In the genomic region with DNA sequence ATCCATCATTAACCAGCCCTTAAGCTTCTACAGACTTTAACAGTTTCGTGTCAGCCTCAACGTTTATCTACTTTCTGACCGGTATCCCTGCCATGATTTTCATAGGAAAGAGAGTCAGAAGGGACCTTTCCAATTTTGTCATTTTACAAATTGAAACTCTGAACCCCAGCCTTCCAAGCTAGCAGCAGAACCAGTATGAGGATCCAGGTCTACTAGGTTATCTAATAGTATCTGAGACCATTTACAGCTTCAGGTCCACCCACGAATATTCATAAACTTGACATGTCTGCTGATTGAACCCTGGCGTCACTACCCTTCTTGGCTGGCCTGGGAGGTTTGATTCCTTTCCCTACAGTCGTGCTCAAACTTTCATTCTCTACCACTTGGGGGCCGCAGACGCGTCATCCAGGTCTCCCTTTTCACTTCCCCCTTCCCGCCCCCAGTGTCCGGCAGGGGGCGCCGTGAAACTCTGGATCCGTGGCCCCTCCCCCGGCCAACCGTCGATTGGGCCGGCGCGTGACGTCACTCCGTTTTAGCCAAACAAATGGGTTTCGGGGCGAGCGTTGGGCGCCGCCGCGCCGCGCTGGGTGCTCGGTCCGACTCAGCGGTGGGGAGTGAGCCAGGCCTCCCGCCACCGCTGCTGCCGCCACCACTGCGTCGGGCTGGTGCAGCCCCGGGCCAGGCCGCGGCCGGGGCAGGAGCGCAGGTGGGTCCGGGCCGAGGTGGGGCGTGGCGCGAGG, we compare ENCODE assay signal across 8 cellular contexts. TPM values are rescaled to one million over a fixed set of nuclear protein-coding genes. Genes with fewer than 3 reads are reported as not detected.
A peak's percentile ranks its signal among the peaks of the same experiment; 100 is the strongest.
DNase-seq lines count a peak whose midpoint lies in the region; ATAC-seq, FAIRE-seq and TF ChIP-seq lines count a peak whose summit lies in the region.

A gene with protein sequence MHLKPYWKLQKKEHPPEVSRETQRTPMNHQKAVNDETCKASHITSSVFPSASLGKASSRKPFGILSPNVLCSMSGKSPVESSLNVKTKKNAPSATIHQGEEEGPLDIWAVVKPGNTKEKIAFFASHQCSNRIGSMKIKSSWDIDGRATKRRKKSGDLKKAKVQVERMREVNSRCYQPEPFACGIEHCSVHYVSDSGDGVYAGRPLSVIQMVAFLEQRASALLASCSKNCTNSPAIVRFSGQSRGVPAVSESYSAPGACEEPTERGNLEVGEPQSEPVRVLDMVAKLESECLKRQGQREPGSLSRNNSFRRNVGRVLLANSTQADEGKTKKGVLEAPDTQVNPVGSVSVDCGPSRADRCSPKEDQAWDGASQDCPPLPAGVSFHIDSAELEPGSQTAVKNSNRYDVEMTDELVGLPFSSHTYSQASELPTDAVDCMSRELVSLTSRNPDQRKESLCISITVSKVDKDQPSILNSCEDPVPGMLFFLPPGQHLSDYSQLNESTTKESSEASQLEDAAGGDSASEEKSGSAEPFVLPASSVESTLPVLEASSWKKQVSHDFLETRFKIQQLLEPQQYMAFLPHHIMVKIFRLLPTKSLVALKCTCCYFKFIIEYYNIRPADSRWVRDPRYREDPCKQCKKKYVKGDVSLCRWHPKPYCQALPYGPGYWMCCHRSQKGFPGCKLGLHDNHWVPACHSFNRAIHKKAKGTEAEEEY (plus strand): TSS at position 590 of the 740 bp plus-strand sequence. CDS start 78,970 bp downstream, outside the sequence.

- no TSS peak for BruUV-seq in Caco-2 (replicated peaks; lab: Mats Ljungman, UMichigan)

- H3K27ac ChIP-seq in mesendoderm (ENCODE audit: low read depth, low read length), result peak within 1 kb of the TSS; percentile 23

- peaks cover 2% of the 10 kb centered on the region for H3K79me1 ChIP-seq in mesendoderm (ENCODE audit: low read length)

- H2BK120ac ChIP-seq in mesendoderm (ENCODE audit: low read depth, low read length), result peak within 1 kb of the TSS; percentile 18

- H3K9ac ChIP-seq in endocrine pancreas (ENCODE audit: control insufficient read depth, insufficient read depth, low read length) (peak within 1 kb of the TSS; percentile 88), mesendoderm (ENCODE audit: low read length) (peak within 1 kb of the TSS; percentile 93)

- no peaks in the 10 kb centered on the region for H3K9me3 Mint-ChIP-seq in Caco-2 (ENCODE audit: unreplicated experiment)
- H3K9me3 Mint-ChIP-seq in activated CD8-positive, alpha-beta memory T cell treated with anti-CD3 and anti-CD28 coated beads, Interleukin-2, amount 10 ng/mL, durations not matched to agents 7 days and 5 days (ENCODE audit: low read depth), result no peaks in the 10 kb centered on the region

- H2BK15ac ChIP-seq in mesendoderm (replicated peaks; ENCODE audit: low read depth), result no peak within 1 kb of the TSS

- H3K27me3 Mint-ChIP-seq in Caco-2 (ENCODE audit: insufficient read depth, unreplicated experiment), result no peaks in the 10 kb centered on the region
- H3K27me3 Mint-ChIP-seq in activated CD8-positive, alpha-beta memory T cell treated with anti-CD3 and anti-CD28 coated beads, Interleukin-2, amount 10 ng/mL, durations not matched to agents 7 days and 5 days, result no peaks in the 10 kb centered on the region

- peak within 1 kb of the TSS; percentile 93 for H3K56ac ChIP-seq in mesendoderm (ENCODE audit: low read length)

- CTCF ChIA-PET in Caco-2 (lab: Charles Lee), result interaction anchor here (0.6 to 2.4 kb wide), 6 partner anchors 39 to 1592 kb away, joined by 3 to 24 read pairs (median 4); partner anchors contain the start of gene DLGAP5
- CTCF ChIA-PET in activated CD8-positive, alpha-beta memory T cell treated with anti-CD3 and anti-CD28 coated beads, Interleukin-2, amount 10 ng/mL, durations not matched to agents 7 days and 5 days (lab: Charles Lee), result interaction anchor here (0.6 to 6.9 kb wide), 31 partner anchors 9 to 308 kb away, joined by 3 to 100 read pairs (median 5); partner anchors contain the start of genes DLGAP5 and MAPK1IP1L

- H2AK5ac ChIP-seq in mesendoderm (ENCODE audit: low read length), result no peak within 1 kb of the TSS

- H3K9me3 ChIP-seq in Caco-2, result no peaks in the 10 kb centered on the region
- no peaks in the 10 kb centered on the region for H3K9me3 ChIP-seq in endocrine pancreas (ENCODE audit: control insufficient read depth, low read length)

- peak; percentile 74 for ATAC-seq in GM21360 (IDR thresholded peaks at IDR 0.05; ENCODE audit: unreplicated experiment)
- peak; percentile 86 for ATAC-seq in activated CD8-positive, alpha-beta memory T cell treated with anti-CD3 and anti-CD28 coated beads, Interleukin-2, amount 10 ng/mL, durations not matched to agents 7 days and 5 days

- H3K4me3 ChIP-seq in Caco-2 (ENCODE audit: low read depth, low read length), result peak within 1 kb of the TSS; percentile 100
- H3K4me3 ChIP-seq in endocrine pancreas (ENCODE audit: control insufficient read depth, insufficient read depth, low read length), result peak within 1 kb of the TSS; percentile 97
- peak within 1 kb of the TSS; percentile 88 for H3K4me3 ChIP-seq in mesendoderm (ENCODE audit: low read length)

- peak; percentile 97 to 99 for DNase-seq in Caco-2
- DNase-seq in HTR-8/SVneo (ENCODE audit: insufficient read length, low spot score), result peak; percentile 99
- DNase-seq in NOMO-1 treated with dmso at 0.1 percent for 144 hours (lab: John Stamatoyannopoulos, UW; ENCODE audit: unreplicated experiment), result peak; percentile 94
- DNase-seq in activated CD8-positive, alpha-beta memory T cell treated with anti-CD3 and anti-CD28 coated beads, Interleukin-2, amount 10 ng/mL, durations not matched to agents 7 days and 5 days, result peak; percentile 98
- DNase-seq in mesendoderm, result peak; percentile 98
- peak; percentile 100 for DNase-seq in stimulated activated CD8-positive, alpha-beta memory T cell treated with anti-CD3 and anti-CD28 coated beads, Interleukin-15, amount 100 ng/mL, for 24 hours (ENCODE audit: low read depth)

- TF ChIP-seq CTCF in Caco-2 (IDR thresholded peaks at IDR 0.05; ENCODE audit: insufficient read depth in 1 of 2, low read depth in 1 of 2, low read length in 1 of 2, severe bottlenecking in 1 of 2, unreplicated experiment in 1 of 2), result peak; percentile 98

- H3K79me2 ChIP-seq in mesendoderm (ENCODE audit: control insufficient read depth, insufficient read depth, low read length), result peaks cover 19% of the 10 kb centered on the region

- intact Hi-C loops in Caco-2 (cut with micrococcal nuclease; ENCODE audit: unreplicated experiment), result loop anchor here (1.0 kb wide), 4 partner anchors 45 to 159 kb away; no protein-coding TSS in a partner anchor

- H3K27ac Mint-ChIP-seq in Caco-2 (ENCODE audit: unreplicated experiment), result peak within 1 kb of the TSS; percentile 94
- peak within 1 kb of the TSS; percentile 94 for H3K27ac Mint-ChIP-seq in activated CD8-positive, alpha-beta memory T cell treated with anti-CD3 and anti-CD28 coated beads, Interleukin-2, amount 10 ng/mL, durations not matched to agents 7 days and 5 days

- peak within 1 kb of the TSS; percentile 40 for H3K4ac ChIP-seq in mesendoderm (ENCODE audit: low read depth, low read length)

- H4K8ac ChIP-seq in mesendoderm (ENCODE audit: low read depth, low read length), result no peak within 1 kb of the TSS

- no peaks in the 10 kb centered on the region for H3K36me3 ChIP-seq in Caco-2 (ENCODE audit: control insufficient read depth, insufficient read depth, low read length)
- H3K36me3 ChIP-seq in endocrine pancreas (ENCODE audit: control insufficient read depth, insufficient read depth, low read length), result no peaks in the 10 kb centered on the region
- H3K36me3 ChIP-seq in mesendoderm (ENCODE audit: control insufficient read depth, insufficient read depth, low read length), result no peaks in the 10 kb centered on the region

- H3K4me2 ChIP-seq in mesendoderm (ENCODE audit: low read length), result peak within 1 kb of the TSS; percentile 70

- POLR2A ChIA-PET in Caco-2 (lab: Charles Lee), result no interaction called here

- H3K4me1 ChIP-seq in Caco-2 (peaks cover 45% of the 10 kb centered on the region), endocrine pancreas (ENCODE audit: control insufficient read depth, insufficient read depth, low read length) (peaks cover 13% of the 10 kb centered on the region), mesendoderm (ENCODE audit: control insufficient read depth, low read depth, low read length) (peaks cover 4% of the 10 kb centered on the region)

- no peaks in the 10 kb centered on the region for H3K27me3 ChIP-seq in Caco-2 (replicated peaks; ENCODE audit: control insufficient read depth, insufficient read depth, low read length)
- H3K27me3 ChIP-seq in endocrine pancreas (ENCODE audit: control insufficient read depth, insufficient read depth, low read length), result no peaks in the 10 kb centered on the region
- H3K27me3 ChIP-seq in mesendoderm (ENCODE audit: insufficient read depth, low read length, poor library complexity), result no peaks in the 10 kb centered on the region

- peaks cover 14% of the 10 kb centered on the region for H3K36me3 Mint-ChIP-seq in Caco-2 (ENCODE audit: insufficient read depth, unreplicated experiment)
- peaks cover 1% of the 10 kb centered on the region for H3K36me3 Mint-ChIP-seq in activated CD8-positive, alpha-beta memory T cell treated with anti-CD3 and anti-CD28 coated beads, Interleukin-2, amount 10 ng/mL, durations not matched to agents 7 days and 5 days

- peak; percentile 100 for FAIRE-seq in HTR-8/SVneo (lab: Jason Lieb, UNC)

- no peak within 1 kb of the TSS for H4K5ac ChIP-seq in mesendoderm (ENCODE audit: low read length)

- H3K4me1 Mint-ChIP-seq in Caco-2 (ENCODE audit: low read depth, unreplicated experiment), result peaks cover 32% of the 10 kb centered on the region
- peaks cover 37% of the 10 kb centered on the region for H3K4me1 Mint-ChIP-seq in activated CD8-positive, alpha-beta memory T cell treated with anti-CD3 and anti-CD28 coated beads, Interleukin-2, amount 10 ng/mL, durations not matched to agents 7 days and 5 days

- peak within 1 kb of the TSS; percentile 75 for H2BK5ac ChIP-seq in mesendoderm (ENCODE audit: low read length)

- H3K4me3 Mint-ChIP-seq in Caco-2 (ENCODE audit: unreplicated experiment), result peak within 1 kb of the TSS; percentile 84
- H3K4me3 Mint-ChIP-seq in activated CD8-positive, alpha-beta memory T cell treated with anti-CD3 and anti-CD28 coated beads, Interleukin-2, amount 10 ng/mL, durations not matched to agents 7 days and 5 days, result peak within 1 kb of the TSS; percentile 90

- H3K23ac ChIP-seq in mesendoderm (ENCODE audit: low read length), result peak within 1 kb of the TSS; percentile 98

- peak within 1 kb of the TSS; percentile 95 for H3K18ac ChIP-seq in mesendoderm (ENCODE audit: low read length)

- no CpG with 5 or more reads among the region's 49 CpGs for whole genome bisulfite sequencing in mesendoderm (ENCODE audit: extremely low coverage, insufficient coverage, low lambda C conversion rate)

RNA-seq across cellular contexts. Expression of the gene that starts here (rescaled TPM):
- 23.7 and 27.3 TPM in 2 replicates for total RNA-seq in Caco-2 (2022)
- total RNA-seq in activated CD8-positive, alpha-beta memory T cell treated with anti-CD3 and anti-CD28 coated beads, Interleukin-2, amount 10 ng/mL, durations not matched to agents 7 days and 5 days, result 10 to 100 TPM; 18.6 to 22.1 TPM
- polyA plus RNA-seq in mesendoderm (2013, experiment 1 of 2), result 8.4 TPM
- 8.6 TPM for polyA plus RNA-seq in mesendoderm (2013, experiment 2 of 2)

Comparison
In these comparisons a context has a peak if more than half of its experiments do, and no peak if none do; other contexts are left out.
1. Peak in every context shown above with its lines: DNase-seq, ATAC-seq, H3K4me3 ChIP-seq and H3K27ac ChIP-seq.